In genomic region chr22:23499845-23500500, GRCh38 we compare ENCODE assay signal across 22 cellular contexts.
"Had no signal": no experiment of that assay in that cellular context is flagged by ENCODE, and none has a peak within 500 bp of the region (broad histone marks: within the 10 kb centered on the region; RNA-seq: fewer than 3 reads in every experiment).

No MANE protein-coding gene starts in this region.

- H3K27me3 ChIP-seq: left lung had no signal

- H3K4me3 ChIP-seq: dorsolateral prefrontal cortex, left lung, skin epidermis, stomach had no signal

- H3K4me1 ChIP-seq: left lung had no signal

- H3K27ac Mint-ChIP-seq: activated naive CD8-positive, alpha-beta T cell treated with anti-CD3 and anti-CD28 coated beads, Interleukin-2, amount 10 ng/mL, durations not matched to agents 7 days and 5 days; memory B cell; progenitor cell of endocrine pancreas; stimulated activated effector memory CD8-positive, alpha-beta T cell treated with anti-CD3 and anti-CD28 coated beads, Interleukin-12 subunit alpha, Interleukin-12 subunit beta, amount 100 ng/mL, for 72 hours had no signal

- H3K4me3 Mint-ChIP-seq: activated naive CD8-positive, alpha-beta T cell treated with anti-CD3 and anti-CD28 coated beads, Interleukin-2, amount 10 ng/mL, durations not matched to agents 7 days and 5 days; memory B cell; natural killer cell; stimulated activated effector memory CD8-positive, alpha-beta T cell treated with anti-CD3 and anti-CD28 coated beads, Interleukin-12 subunit alpha, Interleukin-12 subunit beta, amount 100 ng/mL, for 72 hours had no signal

- DNase-seq: activated CD4-positive, alpha-beta T cell treated with anti-CD3 and anti-CD28 coated beads, Interleukin-2, amount 50 U/mL, for 4 hours; activated naive CD8-positive, alpha-beta T cell treated with anti-CD3 and anti-CD28 coated beads, Interleukin-2, amount 10 ng/mL, durations not matched to agents 7 days and 5 days; amygdala; caudate nucleus; foreskin melanocyte; natural killer cell; occipital lobe; stimulated activated CD4-positive, alpha-beta T cell treated with anti-CD3 and anti-CD28 coated beads, Interleukin-15, amount 100 ng/mL, for 24 hours; stimulated activated CD4-positive, alpha-beta T cell treated with anti-CD3 and anti-CD28 coated beads, Interleukin-4, amount 100 ng/mL, for 1 hour; stomach; SW 1271; T-helper 2 cell; trophoblast cell had no signal

- H3K9me3 ChIP-seq: left lung, stomach had no signal

- H3K27ac ChIP-seq: dorsolateral prefrontal cortex, left lung, stomach had no signal

- H3K36me3 ChIP-seq: left lung, stomach, WERI-Rb-1 had no signal

- H3K9me3 Mint-ChIP-seq: activated naive CD8-positive, alpha-beta T cell treated with anti-CD3 and anti-CD28 coated beads, Interleukin-2, amount 10 ng/mL, durations not matched to agents 7 days and 5 days; memory B cell; natural killer cell; stimulated activated effector memory CD8-positive, alpha-beta T cell treated with anti-CD3 and anti-CD28 coated beads, Interleukin-12 subunit alpha, Interleukin-12 subunit beta, amount 100 ng/mL, for 72 hours had no signal

- ATAC-seq: left lung; natural killer cell; right cardiac atrium; stimulated activated effector memory CD8-positive, alpha-beta T cell treated with anti-CD3 and anti-CD28 coated beads, Interleukin-12 subunit alpha, Interleukin-12 subunit beta, amount 100 ng/mL, for 72 hours had no signal

- FAIRE-seq: colon had no signal

- H3K36me3 Mint-ChIP-seq: activated naive CD8-positive, alpha-beta T cell treated with anti-CD3 and anti-CD28 coated beads, Interleukin-2, amount 10 ng/mL, durations not matched to agents 7 days and 5 days; memory B cell; natural killer cell; stimulated activated effector memory CD8-positive, alpha-beta T cell treated with anti-CD3 and anti-CD28 coated beads, Interleukin-12 subunit alpha, Interleukin-12 subunit beta, amount 100 ng/mL, for 72 hours had no signal
